ENCODE assay signal across 19 cellular contexts in the genomic region with DNA sequence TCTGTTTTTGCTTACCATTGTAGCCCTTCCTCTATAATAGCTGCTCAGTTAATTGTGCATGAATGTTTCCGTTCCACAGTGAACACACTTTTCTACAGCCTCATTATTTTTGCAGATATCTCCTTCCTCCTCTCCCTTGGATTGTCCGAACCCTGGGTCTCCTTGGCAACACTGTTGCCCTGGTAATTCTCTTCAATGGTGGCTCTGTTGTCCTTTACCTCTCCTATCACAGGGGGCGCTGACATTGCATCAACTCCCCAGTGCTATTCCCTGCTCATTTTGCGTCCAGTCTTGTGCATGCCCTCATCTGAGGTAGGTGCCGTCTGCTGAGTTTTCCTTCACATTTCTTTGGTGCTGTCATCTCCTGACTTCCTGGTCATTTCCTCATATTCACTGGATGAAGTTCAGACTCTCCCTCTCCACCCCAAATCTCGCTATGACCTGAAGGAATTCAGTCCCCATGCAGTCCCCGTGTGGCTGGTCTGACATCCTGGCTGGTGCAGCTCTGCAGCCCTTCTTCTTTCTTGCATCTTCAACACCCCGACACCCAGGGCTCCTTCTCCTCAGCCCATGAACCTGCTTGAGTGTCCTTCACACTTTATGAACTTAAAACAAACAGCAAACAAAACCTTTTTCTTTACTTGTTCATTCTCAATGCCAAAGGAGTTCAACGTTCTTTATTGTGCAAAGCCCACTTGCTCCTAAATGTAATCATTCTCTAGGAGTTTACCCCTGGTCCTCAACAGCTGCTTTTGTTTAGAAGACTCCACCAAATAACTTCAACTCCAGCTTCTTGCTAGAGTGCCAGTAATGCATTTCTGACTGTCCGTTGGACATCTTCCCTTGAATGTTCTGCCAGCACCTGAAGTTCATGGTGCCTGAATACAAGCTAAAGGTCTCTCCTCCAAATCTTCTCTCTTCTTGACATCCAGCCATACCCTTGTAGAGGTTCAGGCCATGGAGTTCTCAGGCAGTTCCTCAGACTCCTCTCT. TPM values are rescaled to one million over a fixed set of nuclear protein-coding genes. Genes with fewer than 3 reads are reported as not detected.
DNase-seq lines count a peak whose midpoint lies in the region; ATAC-seq and TF ChIP-seq lines count a peak whose summit lies in the region.
"Had no signal": no experiment of that assay in that cellular context is flagged by ENCODE, and none has a peak within 500 bp of the region (broad histone marks: within the 10 kb centered on the region; RNA-seq: fewer than 3 reads in every experiment).

No MANE protein-coding gene starts in this region.

- no peak overlapping the region for H3K4me2 ChIP-seq in neural progenitor cell

- peak overlapping the region in 1 of 4 donors; percentile 25 for H3K4me3 Mint-ChIP-seq in CD4-positive, CD25-positive, alpha-beta regulatory T cell
- H3K4me3 Mint-ChIP-seq in neural progenitor cell: no peak overlapping the region
- H3K4me3 Mint-ChIP-seq: activated naive CD4-positive, alpha-beta T cell treated with anti-CD3 and anti-CD28 coated beads, Interleukin-2, amount 10 ng/mL, durations not matched to agents 7 days and 5 days; brain; natural killer cell had no signal

- H4K20me1 ChIP-seq in neural progenitor cell (ENCODE audit: low read depth): no peaks in the 10 kb centered on the region

- H3K4me1 Mint-ChIP-seq in CD4-positive, CD25-positive, alpha-beta regulatory T cell: peaks cover 34 to 61% (median 50%) of the 10 kb centered on the region in 4 donors
- H3K4me1 Mint-ChIP-seq in neural progenitor cell: peaks cover 5% of the 10 kb centered on the region

- H3K79me2 ChIP-seq in neural progenitor cell (ENCODE audit: low read depth): peaks cover 85% of the 10 kb centered on the region

- H3K36me3 Mint-ChIP-seq in CD4-positive, CD25-positive, alpha-beta regulatory T cell: peaks cover 11% of the 10 kb centered on the region
- peaks cover 13% of the 10 kb centered on the region for H3K36me3 Mint-ChIP-seq in neural progenitor cell
- H3K36me3 Mint-ChIP-seq: activated naive CD4-positive, alpha-beta T cell treated with anti-CD3 and anti-CD28 coated beads, Interleukin-2, amount 10 ng/mL, durations not matched to agents 7 days and 5 days; brain; natural killer cell had no signal

- no peak overlapping the region for H3K4me3 ChIP-seq in CD4-positive, CD25-positive, alpha-beta regulatory T cell (ENCODE audit: low read depth, low read length)
- no peak overlapping the region for H3K4me3 ChIP-seq in HEK293 (ENCODE audit: low read depth, low read length)
- H3K4me3 ChIP-seq in neural progenitor cell: no peak overlapping the region
- no peak overlapping the region for H3K4me3 ChIP-seq in brain microvascular endothelial cell (ENCODE audit: low read depth, low read length)
- H3K4me3 ChIP-seq: GM23248, lung, stomach had no signal

- no peaks in the 10 kb centered on the region for H3K27me3 Mint-ChIP-seq in CD4-positive, CD25-positive, alpha-beta regulatory T cell
- peaks cover 3% of the 10 kb centered on the region for H3K27me3 Mint-ChIP-seq in neural progenitor cell (ENCODE audit: insufficient read depth, low read depth)
- H3K27me3 Mint-ChIP-seq: activated naive CD4-positive, alpha-beta T cell treated with anti-CD3 and anti-CD28 coated beads, Interleukin-2, amount 10 ng/mL, durations not matched to agents 7 days and 5 days had no signal

- no peak overlapping the region for H2AFZ ChIP-seq in neural progenitor cell (replicated peaks)
- H2AFZ ChIP-seq: GM23248 had no signal

- H3K27me3 ChIP-seq in CD4-positive, CD25-positive, alpha-beta regulatory T cell (ENCODE audit: control insufficient read depth, insufficient read depth, low read length): no peaks in the 10 kb centered on the region
- H3K27me3 ChIP-seq in neural progenitor cell (no peaks in the 10 kb centered on the region), brain microvascular endothelial cell (replicated peaks) (no peaks in the 10 kb centered on the region)
- H3K27me3 ChIP-seq: stomach had no signal

- no peak for DNase-seq in CD4-positive, CD25-positive, alpha-beta regulatory T cell
- DNase-seq in cerebellar cortex (ENCODE audit: low spot score) (peak; percentile 19), neural progenitor cell (ENCODE audit: low spot score) (peak; percentile 16), inferior parietal cortex (ENCODE audit: extremely low spot score) (no peak), brain microvascular endothelial cell (no peak), 8988T (no peak)
- DNase-seq: activated naive CD4-positive, alpha-beta T cell treated with anti-CD3 and anti-CD28 coated beads, Interleukin-2, amount 10 ng/mL, durations not matched to agents 7 days and 5 days; DMS79 treated with DMSO at 0.1 percent for 48 hours; GM23248; natural killer cell; NCI-H1048; NCI-H2171; stimulated activated CD4-positive, alpha-beta T cell treated with anti-CD3 and anti-CD28 coated beads, Interleukin-15, amount 100 ng/mL, for 24 hours; stomach; T-helper 2 cell had no signal

- H3K9me3 ChIP-seq in CD4-positive, CD25-positive, alpha-beta regulatory T cell (ENCODE audit: control insufficient read depth in 2 of 2, low read length in 2 of 2): no peaks in the 10 kb centered on the region
- H3K9me3 ChIP-seq in HEK293 (ENCODE audit: control insufficient read depth, insufficient read depth, low read depth, low read length) (no peaks in the 10 kb centered on the region), neural progenitor cell (ENCODE audit: low read depth) (no peaks in the 10 kb centered on the region)
- H3K9me3 ChIP-seq: stomach had no signal

- CTCF ChIA-PET in HEK293 (lab: Yijun Ruan, JAX): interaction anchor here (0.6 to 1.5 kb wide), 3 partner anchors 14 to 240 kb away, joined by 3 read pairs; no protein-coding TSS in a partner anchor

- POLR2A ChIA-PET in HEK293 (lab: Yijun Ruan, JAX): no interaction called here

- no peaks in the 10 kb centered on the region for H3F3A ChIP-seq in neural progenitor cell (ENCODE audit: low read depth)

- H3K27ac ChIP-seq in CD4-positive, CD25-positive, alpha-beta regulatory T cell (ENCODE audit: insufficient read depth, low read length, poor library complexity, severe bottlenecking): no peak overlapping the region
- H3K27ac ChIP-seq in HEK293 (ENCODE audit: extremely low read depth, low read depth, low read length) (no peak overlapping the region), neural progenitor cell (no peak overlapping the region), brain microvascular endothelial cell (no peak overlapping the region)
- H3K27ac ChIP-seq: GM23248 had no signal

- no peaks in the 10 kb centered on the region for H3K9me3 Mint-ChIP-seq in CD4-positive, CD25-positive, alpha-beta regulatory T cell
- H3K9me3 Mint-ChIP-seq in neural progenitor cell: peaks cover 8% of the 10 kb centered on the region
- H3K9me3 Mint-ChIP-seq: activated naive CD4-positive, alpha-beta T cell treated with anti-CD3 and anti-CD28 coated beads, Interleukin-2, amount 10 ng/mL, durations not matched to agents 7 days and 5 days; brain; natural killer cell had no signal

- no peak for ATAC-seq in CD4-positive, CD25-positive, alpha-beta regulatory T cell (ENCODE audit: low read depth in 2 of 2)
- ATAC-seq in HG03095 (IDR thresholded peaks at IDR 0.05; ENCODE audit: unreplicated experiment): no peak
- ATAC-seq: natural killer cell had no signal

- in situ Hi-C loops in brain microvascular endothelial cell (cut with HindIII; ENCODE audit: low pct_ligation_motif_present, low sequenced_read_pairs): no loop called here

- no peaks in the 10 kb centered on the region for H3K36me3 ChIP-seq in CD4-positive, CD25-positive, alpha-beta regulatory T cell (ENCODE audit: control insufficient read depth, insufficient read depth, low read length)
- H3K36me3 ChIP-seq in HEK293 (ENCODE audit: control insufficient read depth in 2 of 2, insufficient read depth in 1 of 2, low read length in 2 of 2): no peaks in the 10 kb centered on the region
- no peaks in the 10 kb centered on the region for H3K36me3 ChIP-seq in neural progenitor cell
- H3K36me3 ChIP-seq in brain microvascular endothelial cell (replicated peaks): no peaks in the 10 kb centered on the region
- H3K36me3 ChIP-seq: stomach had no signal

- peak overlapping the region; percentile 3 to 43 (median 37) for H3K27ac Mint-ChIP-seq in CD4-positive, CD25-positive, alpha-beta regulatory T cell
- H3K27ac Mint-ChIP-seq in neural progenitor cell: no peak overlapping the region
- H3K27ac Mint-ChIP-seq: activated naive CD4-positive, alpha-beta T cell treated with anti-CD3 and anti-CD28 coated beads, Interleukin-2, amount 10 ng/mL, durations not matched to agents 7 days and 5 days; natural killer cell had no signal

- TF ChIP-seq CTCF in HEK293 (tag by site-specific recombination; IDR thresholded peaks at IDR 0.05) (0 out of 2 replicates have a peak, but pooled peaks have one; percentile 20), neural progenitor cell (IDR thresholded peaks at IDR 0.05) (peak; percentile 20), brain microvascular endothelial cell (IDR thresholded peaks at IDR 0.05; ENCODE audit: low read depth, low read length, missing control alignments) (no peak)

- peaks cover 9% of the 10 kb centered on the region for H3K4me1 ChIP-seq in CD4-positive, CD25-positive, alpha-beta regulatory T cell (ENCODE audit: control insufficient read depth, insufficient read depth, low read length, poor library complexity, severe bottlenecking)
- peaks cover 33% of the 10 kb centered on the region for H3K4me1 ChIP-seq in HEK293 (ENCODE audit: control insufficient read depth, insufficient read depth, low read length)
- peaks cover 4% of the 10 kb centered on the region for H3K4me1 ChIP-seq in neural progenitor cell

- no peak overlapping the region for H3K9ac ChIP-seq in neural progenitor cell
- H3K9ac ChIP-seq: GM23248 had no signal

TF ChIP-seq in HEK293, 187 proteins besides CTCF, POLR2A, EP300 and RAD21:
- no peak for TF ChIP-seq ZNF654 (tag by site-specific recombination; IDR thresholded peaks at IDR 0.05; ENCODE audit: low read depth)
- TF ChIP-seq ZNF792 (tag by site-specific recombination; IDR thresholded peaks at IDR 0.05): no peak
- TF ChIP-seq, protein P1, sequence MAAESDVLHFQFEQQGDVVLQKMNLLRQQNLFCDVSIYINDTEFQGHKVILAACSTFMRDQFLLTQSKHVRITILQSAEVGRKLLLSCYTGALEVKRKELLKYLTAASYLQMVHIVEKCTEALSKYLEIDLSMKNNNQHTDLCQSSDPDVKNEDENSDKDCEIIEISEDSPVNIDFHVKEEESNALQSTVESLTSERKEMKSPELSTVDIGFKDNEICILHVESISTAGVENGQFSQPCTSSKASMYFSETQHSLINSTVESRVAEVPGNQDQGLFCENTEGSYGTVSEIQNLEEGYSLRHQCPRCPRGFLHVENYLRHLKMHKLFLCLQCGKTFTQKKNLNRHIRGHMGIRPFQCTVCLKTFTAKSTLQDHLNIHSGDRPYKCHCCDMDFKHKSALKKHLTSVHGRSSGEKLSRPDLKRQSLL (tag by site-specific recombination; IDR thresholded peaks at IDR 0.05): no peak
- no peak for TF ChIP-seq MEIS1 (CRISPR knock-in tag; IDR thresholded peaks at IDR 0.05; ENCODE audit: borderline replicate concordance)
- TF ChIP-seq ZNF664 (tag by site-specific recombination; IDR thresholded peaks at IDR 0.05): peak; percentile 75; the same call in 1 of the 2 replicates

RNA-seq across cellular contexts. Expression of gene PHACTR2, which starts 21.3 kb away (rescaled TPM):
- total RNA-seq in CD4-positive, CD25-positive, alpha-beta regulatory T cell: 70.2 TPM
- polyA plus RNA-seq in CD4-positive, CD25-positive, alpha-beta regulatory T cell: 10 to 100 TPM; 16.1 to 31.9 (median 23.7) TPM
- total RNA-seq in neural progenitor cell (ENCODE audit: low replicate concordance): 36.0 and 45.4 TPM in 2 replicates

Comparison
In these comparisons a context has a peak if more than half of its experiments do, and no peak if none do; other contexts are left out.
1. DNase-seq: peak in cerebellar cortex (single experiment) and neural progenitor cell (single experiment); none in CD4-positive, CD25-positive, alpha-beta regulatory T cell (0 of 3), inferior parietal cortex (single experiment), brain microvascular endothelial cell (single experiment) and 8988T (single experiment).